In the genomic region with DNA sequence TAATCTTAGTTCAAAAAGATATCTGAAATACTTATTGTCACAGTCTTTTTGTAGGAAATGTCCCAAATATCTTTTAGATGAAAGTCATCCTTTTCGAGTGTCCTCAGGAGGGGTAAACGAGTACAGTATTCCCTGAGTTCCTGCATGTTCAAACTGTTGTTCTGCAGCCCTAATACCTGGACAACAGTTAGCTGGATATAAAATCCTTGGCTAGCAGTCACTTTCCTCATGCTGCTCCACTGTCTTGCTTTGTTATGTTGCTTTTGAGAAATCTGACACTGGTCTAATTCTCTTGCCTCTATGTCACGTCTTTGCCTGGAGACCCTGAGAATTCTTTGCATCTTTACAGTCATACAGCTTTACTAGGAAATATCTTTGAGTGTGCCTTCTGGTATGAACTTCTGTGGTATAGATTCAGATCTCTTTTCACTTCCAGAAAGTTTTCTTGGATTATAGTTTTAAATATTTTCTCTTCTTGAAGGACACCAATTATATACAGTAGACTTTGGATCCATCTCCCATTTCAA, we compare ENCODE assay signal across 13 cellular contexts. TPM values are rescaled to one million over a fixed set of nuclear protein-coding genes. Genes with fewer than 3 reads are reported as not detected.
DNase-seq lines count a peak whose midpoint lies in the region; ATAC-seq and TF ChIP-seq lines count a peak whose summit lies in the region.
"Had no signal": no experiment of that assay in that cellular context is flagged by ENCODE, and none has a peak within 500 bp of the region (broad histone marks: within the 10 kb centered on the region; RNA-seq: fewer than 3 reads in every experiment).

No MANE protein-coding gene starts in this region.

- POLR2A ChIA-PET in HCT116 (lab: Charles Lee): no interaction called here
- POLR2A ChIA-PET in Panc1 (lab: Charles Lee): no interaction called here

- H3K9me3 Mint-ChIP-seq in chondrocyte (ENCODE audit: low read depth): peaks cover 17% of the 10 kb centered on the region
- H3K9me3 Mint-ChIP-seq: CD14-positive monocyte; CD8-positive, alpha-beta T cell had no signal

- ATAC-seq in HCT116 (no peak), Panc1 (no peak)
- ATAC-seq: CD8-positive, alpha-beta T cell had no signal

- H3K4me3 ChIP-seq in ACC112 (ENCODE audit: low read depth, low read length) (no peak overlapping the region), HCT116 (replicated peaks in 1 of 2; ENCODE audit: low read depth in 1 of 2, low read length in 2 of 2) (no peak overlapping the region), Panc1 (ENCODE audit: low read depth in 2 of 2, low read length in 2 of 2) (no peak overlapping the region)
- H3K4me3 ChIP-seq: GM23248 had no signal

- DNase-seq in HCT116 (ENCODE audit: low read depth, low spot score): no peak
- DNase-seq in Panc1 (ENCODE audit: low read depth, low spot score): no peak
- no peak for DNase-seq in chondrocyte (ENCODE audit: low spot score)
- no peak for DNase-seq in caudate nucleus (lab: John Stamatoyannopoulos, UW)
- DNase-seq in occipital lobe (lab: John Stamatoyannopoulos, UW): no peak
- no peak for DNase-seq in pons (ENCODE audit: low spot score)
- DNase-seq: CD8-positive, alpha-beta T cell; COR-L47; H9; KBM-7 had no signal

- intact Hi-C loops in HCT116 (cut with micrococcal nuclease): no loop called here
- intact Hi-C loops in Panc1 (cut with micrococcal nuclease; ENCODE audit: unreplicated experiment): no loop called here

- 0 out of 2 replicates have a peak, but pooled peaks have one; percentile 4 for TF ChIP-seq RAD21 in HCT116 (IDR thresholded peaks at IDR 0.05; ENCODE audit: low read depth)

- H3K27me3 Mint-ChIP-seq in chondrocyte (ENCODE audit: low read depth): no peaks in the 10 kb centered on the region

- H3K36me3 ChIP-seq in ACC112 (ENCODE audit: insufficient read depth, low read length) (peaks cover 24% of the 10 kb centered on the region), HCT116 (ENCODE audit: control insufficient read depth in 1 of 2, insufficient read depth in 2 of 2, low read length in 2 of 2) (peaks cover 18 to 21% of the 10 kb centered on the region in 2 experiments), Panc1 (ENCODE audit: control insufficient read depth, insufficient read depth, low read length) (peaks cover 12% of the 10 kb centered on the region; the same call in 1 of the 2 replicates)

- no peaks in the 10 kb centered on the region for H3K9me2 ChIP-seq in HCT116 (ENCODE audit: insufficient read depth)

- H3K4me1 ChIP-seq in ACC112 (ENCODE audit: control insufficient read depth, insufficient read depth, low read length, unreplicated experiment) (peaks cover 16% of the 10 kb centered on the region), HCT116 (ENCODE audit: control insufficient read depth in 1 of 2, insufficient read depth in 2 of 2, low read length in 2 of 2) (peaks cover 11 to 25% of the 10 kb centered on the region in 2 experiments), Panc1 (ENCODE audit: control insufficient read depth, insufficient read depth, low read length) (no peaks in the 10 kb centered on the region)

- TF ChIP-seq CTCF in HCT116 (IDR thresholded peaks at IDR 0.05 in 2 of 3, conservative IDR thresholded peaks at IDR 0.05 in 1 of 3; ENCODE audit: borderline replicate concordance in 1 of 3, insufficient read depth in 1 of 3, low read depth in 2 of 3, low read length in 2 of 3) (no peak), Panc1 (IDR thresholded peaks at IDR 0.05) (no peak), chondrocyte (IDR thresholded peaks at IDR 0.05) (no peak)

- H3K27me3 ChIP-seq in ACC112 (ENCODE audit: insufficient read depth, low read length) (no peaks in the 10 kb centered on the region), HCT116 (ENCODE audit: insufficient read depth, low read length) (no peaks in the 10 kb centered on the region), Panc1 (ENCODE audit: control insufficient read depth, insufficient read depth, low read length) (no peaks in the 10 kb centered on the region)

- H3K27ac ChIP-seq in ACC112 (ENCODE audit: low read depth, low read length) (peak overlapping the region; percentile 49), HCT116 (ENCODE audit: low read depth, low read length) (no peak overlapping the region), Panc1 (ENCODE audit: low read length) (no peak overlapping the region), caudate nucleus (ENCODE audit: low read depth, low read length) (no peak overlapping the region)

- H3K9me3 ChIP-seq in HCT116 (ENCODE audit: control insufficient read depth in 1 of 2, insufficient read depth in 1 of 2, low read depth in 1 of 2, low read length in 2 of 2) (no peaks in the 10 kb centered on the region), Panc1 (ENCODE audit: control insufficient read depth, insufficient read depth, low read depth, low read length) (no peaks in the 10 kb centered on the region)

- CTCF ChIA-PET in HCT116 (lab: Charles Lee) (no interaction called here), Panc1 (lab: Charles Lee) (no interaction called here)

- in situ Hi-C loops in Panc1 (cut with HindIII; ENCODE audit: low pct_unique_long_range_greater_than_20kb, low sequenced_read_pairs): no loop called here

- TF ChIP-seq POLR2A in HCT116 (IDR thresholded peaks at IDR 0.05; ENCODE audit: borderline replicate concordance, extremely low read depth, insufficient read depth, insufficient read length): no peak

- H3K4me1 Mint-ChIP-seq in chondrocyte (ENCODE audit: low read depth): peaks cover 53% of the 10 kb centered on the region

- H3K4me2 ChIP-seq in HCT116 (ENCODE audit: low read length): no peak overlapping the region

- no peak overlapping the region for H2AFZ ChIP-seq in ACC112 (ENCODE audit: low read length, unreplicated experiment)
- H2AFZ ChIP-seq in HCT116 (ENCODE audit: low read depth, low read length, poor library complexity, severe bottlenecking): no peak overlapping the region

- no peak overlapping the region for H3K4me3 Mint-ChIP-seq in chondrocyte (ENCODE audit: unreplicated experiment)
- H3K4me3 Mint-ChIP-seq: CD14-positive monocyte; CD8-positive, alpha-beta T cell; H9 had no signal

- H4K20me1 ChIP-seq in HCT116 (ENCODE audit: insufficient read depth): peaks cover 11% of the 10 kb centered on the region; the same call in 1 of the 2 replicates

- H3K9ac ChIP-seq in HCT116 (ENCODE audit: low read length): no peak overlapping the region
- H3K9ac ChIP-seq: GM23248 had no signal

- peaks cover 18% of the 10 kb centered on the region for H3K36me3 Mint-ChIP-seq in chondrocyte (ENCODE audit: low read depth)

- peak overlapping the region; percentile 86 for H3K27ac Mint-ChIP-seq in chondrocyte (ENCODE audit: unreplicated experiment)
- H3K27ac Mint-ChIP-seq: CD8-positive, alpha-beta T cell; H9 had no signal

- H3K79me2 ChIP-seq in ACC112 (ENCODE audit: control insufficient read depth, insufficient read depth, low read length, unreplicated experiment) (peaks cover 19% of the 10 kb centered on the region), HCT116 (ENCODE audit: insufficient read depth, low read length) (peaks cover 77% of the 10 kb centered on the region)

- RAD21 ChIA-PET in HCT116 (lab: Charles Lee; ENCODE audit: low non-redundant PET in 1 of 2, low total read pairs in 2 of 2, uncharacterized antibody in 2 of 2, unreplicated experiment in 2 of 2): no interaction called here

- BruUV-seq in HCT116 (replicated peaks; lab: Mats Ljungman, UMichigan) (no TSS peak), Panc1 (replicated peaks; lab: Mats Ljungman, UMichigan) (TSS peak; percentile 31)

TF ChIP-seq in HCT116, 20 proteins besides CTCF, POLR2A, EP300 and RAD21 (continues in another document):
- no peak for TF ChIP-seq ZFX (IDR thresholded peaks at IDR 0.05)
- TF ChIP-seq CBX3 (IDR thresholded peaks at IDR 0.05; ENCODE audit: low read depth): no peak
- TF ChIP-seq EGR1 (IDR thresholded peaks at IDR 0.05; ENCODE audit: low read depth): no peak
- no peak for TF ChIP-seq SIN3A (IDR thresholded peaks at IDR 0.05; ENCODE audit: low read depth)
- no peak for TF ChIP-seq CEBPB (IDR thresholded peaks at IDR 0.05; ENCODE audit: low read depth)
- no peak for TF ChIP-seq FOSL1 (IDR thresholded peaks at IDR 0.05; ENCODE audit: low read depth)
- TF ChIP-seq TCF7L2 (IDR thresholded peaks at IDR 0.05; ENCODE audit: borderline replicate concordance, extremely low read depth, insufficient read depth, insufficient read length): no peak
- TF ChIP-seq SRF (IDR thresholded peaks at IDR 0.05; ENCODE audit: low read depth): no peak
- TF ChIP-seq, protein P1, sequence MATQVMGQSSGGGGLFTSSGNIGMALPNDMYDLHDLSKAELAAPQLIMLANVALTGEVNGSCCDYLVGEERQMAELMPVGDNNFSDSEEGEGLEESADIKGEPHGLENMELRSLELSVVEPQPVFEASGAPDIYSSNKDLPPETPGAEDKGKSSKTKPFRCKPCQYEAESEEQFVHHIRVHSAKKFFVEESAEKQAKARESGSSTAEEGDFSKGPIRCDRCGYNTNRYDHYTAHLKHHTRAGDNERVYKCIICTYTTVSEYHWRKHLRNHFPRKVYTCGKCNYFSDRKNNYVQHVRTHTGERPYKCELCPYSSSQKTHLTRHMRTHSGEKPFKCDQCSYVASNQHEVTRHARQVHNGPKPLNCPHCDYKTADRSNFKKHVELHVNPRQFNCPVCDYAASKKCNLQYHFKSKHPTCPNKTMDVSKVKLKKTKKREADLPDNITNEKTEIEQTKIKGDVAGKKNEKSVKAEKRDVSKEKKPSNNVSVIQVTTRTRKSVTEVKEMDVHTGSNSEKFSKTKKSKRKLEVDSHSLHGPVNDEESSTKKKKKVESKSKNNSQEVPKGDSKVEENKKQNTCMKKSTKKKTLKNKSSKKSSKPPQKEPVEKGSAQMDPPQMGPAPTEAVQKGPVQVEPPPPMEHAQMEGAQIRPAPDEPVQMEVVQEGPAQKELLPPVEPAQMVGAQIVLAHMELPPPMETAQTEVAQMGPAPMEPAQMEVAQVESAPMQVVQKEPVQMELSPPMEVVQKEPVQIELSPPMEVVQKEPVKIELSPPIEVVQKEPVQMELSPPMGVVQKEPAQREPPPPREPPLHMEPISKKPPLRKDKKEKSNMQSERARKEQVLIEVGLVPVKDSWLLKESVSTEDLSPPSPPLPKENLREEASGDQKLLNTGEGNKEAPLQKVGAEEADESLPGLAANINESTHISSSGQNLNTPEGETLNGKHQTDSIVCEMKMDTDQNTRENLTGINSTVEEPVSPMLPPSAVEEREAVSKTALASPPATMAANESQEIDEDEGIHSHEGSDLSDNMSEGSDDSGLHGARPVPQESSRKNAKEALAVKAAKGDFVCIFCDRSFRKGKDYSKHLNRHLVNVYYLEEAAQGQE (IDR thresholded peaks at IDR 0.05; ENCODE audit: low read depth): no peak
- TF ChIP-seq POLR2AphosphoS5 (IDR thresholded peaks at IDR 0.05; ENCODE audit: low read depth, low read length): no peak

RNA-seq across cellular contexts. Expression of gene MBTD1, which starts 9.5 kb away (rescaled TPM):
- total RNA-seq in HCT116 (2021; ENCODE audit: unreplicated experiment) (27.3 TPM), Panc1 (2021; ENCODE audit: unreplicated experiment) (16.6 TPM), chondrocyte (10.0 to 12.8 TPM (median 10.9 TPM) in 3 replicates), occipital lobe (66.4 TPM)
- 7.3 and 9.3 TPM in 2 replicates for polyA plus RNA-seq in HCT116 (2012)
- polyA plus RNA-seq in Panc1 (2012; ENCODE audit: insufficient read length): 6.1 TPM

RNA-seq across cellular contexts. Expression of gene UTP18, which starts 10.0 kb away (rescaled TPM):
- total RNA-seq in HCT116 (2021; ENCODE audit: unreplicated experiment): 92.6 TPM
- polyA plus RNA-seq in HCT116 (2012): 29.8 and 41.2 TPM in 2 replicates
- total RNA-seq in Panc1 (2021; ENCODE audit: unreplicated experiment): 96.3 TPM
- 52.7 TPM for polyA plus RNA-seq in Panc1 (2012; ENCODE audit: insufficient read length)
- total RNA-seq in chondrocyte: 16.8 to 18.7 TPM (median 18.3 TPM) in 3 replicates
- total RNA-seq in occipital lobe: 51.0 TPM
